Comparison of ENCODE assay signal across 26 cellular contexts in genomic region chr9:87359264-87359663, GRCh38.
"Had no signal": no experiment of that assay in that cellular context is flagged by ENCODE, and none has a peak within 500 bp of the region (broad histone marks: within the 10 kb centered on the region; RNA-seq: fewer than 3 reads in every experiment).

No MANE protein-coding gene starts in this region.

- H3K9ac ChIP-seq: parathyroid adenoma had no signal

- H3K27ac ChIP-seq: lower lobe of right lung, neutrophil, parathyroid adenoma, prostate gland, suprapubic skin, transverse colon, upper lobe of right lung, uterus had no signal

- ATAC-seq: effector memory CD8-positive, alpha-beta T cell; left colon; left ventricle myocardium superior; lower lobe of right lung; natural killer cell treated with Interleukin-12 subunit alpha and Interleukin-12 subunit beta and Interleukin-15 and Interleukin-18, amount 100 ng/mL, for 72 hours; right cardiac atrium; stimulated activated naive CD8-positive, alpha-beta T cell treated with anti-CD3 and anti-CD28 coated beads, Interleukin-15, amount 100 ng/mL, for 72 hours; upper lobe of right lung had no signal

- H3K4me3 Mint-ChIP-seq: effector memory CD8-positive, alpha-beta T cell; immature natural killer cell; naive B cell; natural killer cell treated with Interleukin-12 subunit alpha and Interleukin-12 subunit beta and Interleukin-15 and Interleukin-18, amount 100 ng/mL, for 72 hours; neural crest cell; stimulated activated naive CD8-positive, alpha-beta T cell treated with anti-CD3 and anti-CD28 coated beads, Interleukin-15, amount 100 ng/mL, for 72 hours had no signal

- H3K4me3 ChIP-seq: lower lobe of right lung, prostate gland, suprapubic skin, transverse colon, upper lobe of right lung, uterus had no signal

- H3K9me3 ChIP-seq: neutrophil, prostate gland, suprapubic skin, transverse colon, uterus had no signal

- H3K4me1 Mint-ChIP-seq: immature natural killer cell; naive B cell; stimulated activated naive CD8-positive, alpha-beta T cell treated with anti-CD3 and anti-CD28 coated beads, Interleukin-15, amount 100 ng/mL, for 72 hours had no signal

- H3K9me3 Mint-ChIP-seq: natural killer cell treated with Interleukin-12 subunit alpha and Interleukin-12 subunit beta and Interleukin-15 and Interleukin-18, amount 100 ng/mL, for 72 hours; neural crest cell had no signal

- H3K4me1 ChIP-seq: lower lobe of right lung, parathyroid adenoma, prostate gland, suprapubic skin, transverse colon, upper lobe of right lung, uterus had no signal

- H3K27me3 ChIP-seq: neutrophil, transverse colon, upper lobe of right lung, uterus had no signal

- DNase-seq: cortex of kidney; effector memory CD8-positive, alpha-beta T cell; hypothalamus; immature natural killer cell; islet precursor cell; kidney glomerular epithelial cell; left colon; left ventricle myocardium superior; lower lobe of right lung; naive B cell; right cardiac atrium; small intestine; stimulated activated CD4-positive, alpha-beta T cell treated with anti-CD3 and anti-CD28 coated beads, Interleukin-1b, Interleukin-23, amount 100 ng/mL, for 48 hours; stimulated activated CD4-positive, alpha-beta T cell treated with anti-CD3 and anti-CD28 coated beads, Interleukin-4, amount 100 ng/mL, for 1 hour; stimulated activated CD8-positive, alpha-beta memory T cell treated with anti-CD3 and anti-CD28 coated beads, Interleukin-4, amount 100 ng/mL, for 48 hours; stimulated activated naive CD4-positive, alpha-beta T cell; stimulated activated naive CD8-positive, alpha-beta T cell treated with anti-CD3 and anti-CD28 coated beads, Interleukin-15, amount 100 ng/mL, for 72 hours; transverse colon; upper lobe of right lung; uterus had no signal

- H3K36me3 ChIP-seq: lower lobe of right lung, neutrophil, prostate gland, suprapubic skin, transverse colon, upper lobe of right lung, uterus had no signal

- H3K36me3 Mint-ChIP-seq: immature natural killer cell; naive B cell; natural killer cell treated with Interleukin-12 subunit alpha and Interleukin-12 subunit beta and Interleukin-15 and Interleukin-18, amount 100 ng/mL, for 72 hours had no signal

- H3K27ac Mint-ChIP-seq: effector memory CD8-positive, alpha-beta T cell; immature natural killer cell; naive B cell; natural killer cell treated with Interleukin-12 subunit alpha and Interleukin-12 subunit beta and Interleukin-15 and Interleukin-18, amount 100 ng/mL, for 72 hours; stimulated activated naive CD8-positive, alpha-beta T cell treated with anti-CD3 and anti-CD28 coated beads, Interleukin-15, amount 100 ng/mL, for 72 hours had no signal
